ENCODE assay signal across 9 cellular contexts in the genomic region with DNA sequence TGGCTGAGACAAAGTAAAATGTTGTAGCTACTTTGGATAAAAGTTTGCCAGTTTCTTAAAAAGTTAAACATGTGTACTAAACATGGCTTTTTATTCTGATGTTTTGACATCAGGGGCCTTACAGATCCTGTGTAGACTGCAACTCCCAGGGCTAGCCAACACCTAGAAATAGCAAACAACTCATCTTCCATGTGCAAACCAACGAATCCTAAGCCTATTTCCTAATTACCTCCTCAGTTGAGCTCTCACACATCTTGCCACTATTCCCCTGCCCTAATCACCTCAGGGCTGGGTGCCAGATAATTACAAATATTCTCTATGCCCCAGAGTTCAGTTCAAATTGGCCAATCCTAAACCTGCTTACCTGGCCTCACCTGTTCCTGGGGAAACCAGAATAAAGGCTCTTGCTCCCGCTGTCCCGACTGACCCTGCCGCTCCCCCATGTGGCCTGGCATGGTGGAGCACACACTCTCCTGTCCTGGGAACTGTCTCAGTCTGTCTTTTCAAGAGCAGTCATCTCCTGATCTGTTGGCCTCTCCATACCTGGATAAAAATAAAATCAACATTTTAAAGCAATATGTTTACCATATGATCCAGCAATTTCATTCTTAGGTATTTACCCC. TPM values are rescaled to one million over a fixed set of nuclear protein-coding genes. Genes with fewer than 3 reads are reported as not detected.
A peak's percentile ranks its signal among the peaks of the same experiment; 100 is the strongest.
DNase-seq lines count a peak whose midpoint lies in the region; ATAC-seq, FAIRE-seq and TF ChIP-seq lines count a peak whose summit lies in the region.
"Had no signal": no experiment of that assay in that cellular context is flagged by ENCODE, and none has a peak within 500 bp of the region (broad histone marks: within the 10 kb centered on the region; RNA-seq: fewer than 3 reads in every experiment).

No MANE protein-coding gene starts in this region.

- H3K36me3 ChIP-seq in MM.1S (replicated peaks; ENCODE audit: insufficient read depth, low read length) = no peaks in the 10 kb centered on the region
- H3K36me3 ChIP-seq in kidney (ENCODE audit: control insufficient read depth in 1 of 2, insufficient read depth in 2 of 2, low read length in 2 of 2) = no peaks in the 10 kb centered on the region
- no peaks in the 10 kb centered on the region for H3K36me3 ChIP-seq in tibial nerve

- no peak for FAIRE-seq in kidney (lab: Jason Lieb, UNC)

- H3F3A ChIP-seq in MM.1S (ENCODE audit: insufficient read depth, low read length) = no peaks in the 10 kb centered on the region

- H3K27ac Mint-ChIP-seq in activated naive CD8-positive, alpha-beta T cell treated with anti-CD3 and anti-CD28 coated beads, Interleukin-2, amount 50 U/mL, for 24 hours = no peak overlapping the region
- H3K27ac Mint-ChIP-seq: T-helper 1 cell treated with Interleukin-12 subunit alpha and Interleukin-12 subunit beta and Interleukin-4 antibody, amounts not matched to agents 30 μg/mL and 1 μg/mL, for 36 hours had no signal

- no peaks in the 10 kb centered on the region for H3K27me3 Mint-ChIP-seq in activated naive CD8-positive, alpha-beta T cell treated with anti-CD3 and anti-CD28 coated beads, Interleukin-2, amount 50 U/mL, for 24 hours

- H3K9me3 Mint-ChIP-seq in activated naive CD8-positive, alpha-beta T cell treated with anti-CD3 and anti-CD28 coated beads, Interleukin-2, amount 50 U/mL, for 24 hours = no peaks in the 10 kb centered on the region
- H3K9me3 Mint-ChIP-seq: T-helper 1 cell treated with Interleukin-12 subunit alpha and Interleukin-12 subunit beta and Interleukin-4 antibody, amounts not matched to agents 30 μg/mL and 1 μg/mL, for 36 hours had no signal

- no peaks in the 10 kb centered on the region for H3K4me1 Mint-ChIP-seq in activated naive CD8-positive, alpha-beta T cell treated with anti-CD3 and anti-CD28 coated beads, Interleukin-2, amount 50 U/mL, for 24 hours

- no peaks in the 10 kb centered on the region for H3K79me2 ChIP-seq in MM.1S (ENCODE audit: low read length)

- TF ChIP-seq EP300 in tibial nerve (IDR thresholded peaks at IDR 0.05) = no peak

- ATAC-seq in activated naive CD8-positive, alpha-beta T cell treated with anti-CD3 and anti-CD28 coated beads, Interleukin-2, amount 50 U/mL, for 24 hours = peak; percentile 49
- no peak for ATAC-seq in GM19035 (IDR thresholded peaks at IDR 0.05; ENCODE audit: unreplicated experiment)
- no peak for ATAC-seq in GM18520 (IDR thresholded peaks at IDR 0.05; ENCODE audit: unreplicated experiment)

- H4K20me1 ChIP-seq in MM.1S (ENCODE audit: insufficient read depth, low read length) = no peaks in the 10 kb centered on the region

- no peak overlapping the region for H3K4me3 Mint-ChIP-seq in activated naive CD8-positive, alpha-beta T cell treated with anti-CD3 and anti-CD28 coated beads, Interleukin-2, amount 50 U/mL, for 24 hours
- H3K4me3 Mint-ChIP-seq: T-helper 1 cell treated with Interleukin-12 subunit alpha and Interleukin-12 subunit beta and Interleukin-4 antibody, amounts not matched to agents 30 μg/mL and 1 μg/mL, for 36 hours had no signal

- no peak overlapping the region for H3K27ac ChIP-seq in MM.1S (ENCODE audit: low read length)
- H3K27ac ChIP-seq in kidney (ENCODE audit: low read depth in 2 of 2, low read length in 2 of 2) = no peak overlapping the region
- H3K27ac ChIP-seq in tibial nerve = no peak overlapping the region

- no peaks in the 10 kb centered on the region for H3K9me2 ChIP-seq in MM.1S (replicated peaks; ENCODE audit: insufficient read depth, low read length)

- H3K36me3 Mint-ChIP-seq in activated naive CD8-positive, alpha-beta T cell treated with anti-CD3 and anti-CD28 coated beads, Interleukin-2, amount 50 U/mL, for 24 hours (ENCODE audit: low read depth) = no peaks in the 10 kb centered on the region

- H3K4me1 ChIP-seq in MM.1S (ENCODE audit: low read length) = no peaks in the 10 kb centered on the region
- H3K4me1 ChIP-seq in kidney (ENCODE audit: control insufficient read depth in 1 of 2, insufficient read depth in 1 of 2, low read depth in 1 of 2, low read length in 2 of 2) = peaks cover 0 to 2% of the 10 kb centered on the region in 2 donors
- no peaks in the 10 kb centered on the region for H3K4me1 ChIP-seq in tibial nerve

- WGBS in tibial nerve, 2 donors = 29 to 32% methylated on average over 4 of the region's 4 CpGs

- TF ChIP-seq CTCF in MM.1S (IDR thresholded peaks at IDR 0.05; ENCODE audit: low read length) = peak; percentile 43
- peak; percentile 65 for TF ChIP-seq CTCF in kidney (IDR thresholded peaks at IDR 0.05; ENCODE audit: borderline replicate concordance, extremely low read depth, insufficient read depth)
- peak in 2 of 5 experiments; percentile 9 to 32 for TF ChIP-seq CTCF in tibial nerve (IDR thresholded peaks at IDR 0.05)

- DNase-seq in NCI-H2196 (lab: John Stamatoyannopoulos, UW; ENCODE audit: unreplicated experiment) (peak; percentile 11), NCI-H2196 treated with DMSO at 0.1 percent for 48 hours (lab: John Stamatoyannopoulos, UW; ENCODE audit: unreplicated experiment) (no peak), MM.1S (peak; percentile 27), kidney (peak; percentile 78), tibial nerve (ENCODE audit: low spot score in 2 of 2) (no peak)
- peak; percentile 10 for DNase-seq in activated naive CD8-positive, alpha-beta T cell treated with anti-CD3 and anti-CD28 coated beads, Interleukin-2, amount 50 U/mL, for 24 hours

- H3K4me3 ChIP-seq in MM.1S (ENCODE audit: low read length) = no peak overlapping the region
- H3K4me3 ChIP-seq in kidney (ENCODE audit: low read length in 2 of 2) = no peak overlapping the region
- H3K4me3 ChIP-seq in tibial nerve = no peak overlapping the region

- H3K9ac ChIP-seq in MM.1S (ENCODE audit: low read length) (no peak overlapping the region), kidney (ENCODE audit: low read length in 2 of 2) (no peak overlapping the region)

- no peak overlapping the region for H3K4me2 ChIP-seq in MM.1S (ENCODE audit: low read depth, low read length)

- no peak overlapping the region for H2AFZ ChIP-seq in MM.1S (ENCODE audit: low read length)

- TF ChIP-seq POLR2A in tibial nerve (IDR thresholded peaks at IDR 0.05) = no peak

- no peaks in the 10 kb centered on the region for H3K9me3 ChIP-seq in MM.1S (replicated peaks; ENCODE audit: insufficient read depth, low read length)
- H3K9me3 ChIP-seq in kidney (ENCODE audit: control insufficient read depth in 1 of 2, low read length in 2 of 2) = no peaks in the 10 kb centered on the region
- no peaks in the 10 kb centered on the region for H3K9me3 ChIP-seq in tibial nerve

- H3K27me3 ChIP-seq in MM.1S (replicated peaks; ENCODE audit: insufficient read depth, low read length) (no peaks in the 10 kb centered on the region), tibial nerve (no peaks in the 10 kb centered on the region)

- intact Hi-C loops in kidney (cut with DNase I) = no loop called here

RNA-seq across cellular contexts. Expression of gene FAM169A, which starts 37.1 kb away (rescaled TPM):
- total RNA-seq in kidney (8.6 TPM), tibial nerve (10 to 100 TPM in 2 of 4 donors, 1 to 10 TPM in 2; 5.9 to 15.3 (median 10.8) TPM)
- 3.5 TPM for polyA plus RNA-seq in kidney (ENCODE audit: insufficient read depth, low read depth, low replicate concordance)

Comparison
In these comparisons a context has a peak if more than half of its experiments do, and no peak if none do; other contexts are left out.
1. DNase-seq: peak in NCI-H2196 (single experiment), MM.1S (single experiment), activated naive CD8-positive, alpha-beta T cell treated with anti-CD3 and anti-CD28 coated beads, Interleukin-2, amount 50 U/mL, for 24 hours (single experiment) and kidney (single experiment); none in NCI-H2196 treated with DMSO at 0.1 percent for 48 hours (single experiment) and tibial nerve (0 of 2).